Comparison of ENCODE assay signal across 8 cellular contexts in the genomic region with DNA sequence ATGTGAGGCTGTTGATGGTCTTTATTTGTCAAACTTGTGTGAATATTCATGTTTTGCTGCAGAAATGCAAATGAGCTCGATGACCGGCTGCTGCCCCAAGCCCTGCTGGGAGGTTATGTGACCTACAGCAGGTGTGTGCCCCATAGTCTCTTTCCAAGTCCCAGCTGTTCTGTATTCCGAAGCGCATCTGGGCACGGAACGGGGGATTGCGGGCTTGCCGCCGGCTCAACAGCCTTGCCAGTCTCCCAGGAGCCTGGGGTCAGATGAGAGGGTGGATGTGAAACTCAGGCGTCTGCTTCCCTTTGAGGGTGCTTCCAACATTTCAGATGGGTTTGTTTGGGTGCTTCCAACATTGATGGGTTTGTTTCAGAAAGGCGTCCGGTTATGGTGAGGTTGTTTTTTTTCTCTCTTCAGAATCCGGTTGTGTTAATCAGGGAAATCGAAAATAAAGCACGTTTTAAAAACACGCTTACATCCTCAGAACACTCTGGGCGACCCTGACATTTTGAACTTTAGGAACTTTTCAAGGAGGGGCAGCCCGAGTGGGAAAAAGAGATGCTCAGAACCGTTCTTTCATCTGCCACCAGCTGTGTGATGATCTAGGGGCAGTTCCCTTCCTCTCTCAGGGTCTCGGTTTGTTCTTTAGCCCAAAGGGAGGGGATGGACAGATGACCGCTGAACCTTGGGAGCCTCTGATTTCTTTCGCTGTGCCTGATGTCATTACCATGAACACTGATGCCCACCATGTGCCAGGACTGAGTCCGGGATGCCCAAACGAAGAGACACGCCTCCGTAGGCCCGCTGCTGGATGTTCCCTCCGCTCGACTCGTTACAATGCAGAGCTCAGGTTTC. TPM values are rescaled to one million over a fixed set of nuclear protein-coding genes. Genes with fewer than 3 reads are reported as not detected.
DNase-seq lines count a peak whose midpoint lies in the region; ATAC-seq and TF ChIP-seq lines count a peak whose summit lies in the region.

No MANE protein-coding gene starts in this region.

- peak overlapping the region; percentile 71 for H3K4me3 Mint-ChIP-seq in activated CD8-positive, alpha-beta T cell treated with anti-CD3 and anti-CD28 coated beads, Interleukin-2, amount 10 ng/mL, durations not matched to agents 7 days and 5 days
- H3K4me3 Mint-ChIP-seq in immature natural killer cell, result peak overlapping the region; percentile 84 to 94 (median 85)

- peak overlapping the region; percentile 72 for H3K4me3 ChIP-seq in thoracic aorta

- peaks cover 31 to 60% of the 10 kb centered on the region in 2 donors for H3K4me1 ChIP-seq in thoracic aorta (ENCODE audit: control insufficient read depth in 1 of 2, low read depth in 2 of 2)

- DNase-seq in activated naive CD4-positive, alpha-beta T cell treated with Interleukin-2 at 50 U/mL for 16 hours, result peak; percentile 30
- no peak for DNase-seq in activated naive CD4-positive, alpha-beta T cell (lab: John Stamatoyannopoulos, UW)
- DNase-seq in activated CD8-positive, alpha-beta T cell treated with anti-CD3 and anti-CD28 coated beads, Interleukin-2, amount 10 ng/mL, durations not matched to agents 7 days and 5 days, result peak; percentile 30
- peak in 1 of 3 donors; percentile 13 for DNase-seq in immature natural killer cell
- no peak for DNase-seq in thoracic aorta (ENCODE audit: low spot score)
- DNase-seq in Kasumi-1 (lab: John Stamatoyannopoulos, UW), result no peak
- no peak for DNase-seq in EL

- peaks cover 6% of the 10 kb centered on the region for H3K27me3 ChIP-seq in thoracic aorta (replicated peaks; ENCODE audit: insufficient read depth)

- no peak for TF ChIP-seq CTCF in thoracic aorta (IDR thresholded peaks at IDR 0.05)

- H3K9me3 ChIP-seq in thoracic aorta, result no peaks in the 10 kb centered on the region

- ATAC-seq in activated CD8-positive, alpha-beta T cell treated with anti-CD3 and anti-CD28 coated beads, Interleukin-2, amount 10 ng/mL, durations not matched to agents 7 days and 5 days, result no peak
- ATAC-seq in thoracic aorta (ENCODE audit: insufficient number of reproducible peaks, low FRiP score, low read depth) (no peak), GM21717 (IDR thresholded peaks at IDR 0.05; ENCODE audit: unreplicated experiment) (no peak)

- H3K27me3 Mint-ChIP-seq in activated CD8-positive, alpha-beta T cell treated with anti-CD3 and anti-CD28 coated beads, Interleukin-2, amount 10 ng/mL, durations not matched to agents 7 days and 5 days (ENCODE audit: low read depth), result peaks cover 42% of the 10 kb centered on the region
- H3K27me3 Mint-ChIP-seq in immature natural killer cell (ENCODE audit: low read depth in 3 of 3), result peaks cover 7 to 24% (median 17%) of the 10 kb centered on the region in 3 donors

- H3K36me3 ChIP-seq in thoracic aorta, result no peaks in the 10 kb centered on the region

- H3K9me3 Mint-ChIP-seq in activated CD8-positive, alpha-beta T cell treated with anti-CD3 and anti-CD28 coated beads, Interleukin-2, amount 10 ng/mL, durations not matched to agents 7 days and 5 days (ENCODE audit: insufficient read depth), result no peaks in the 10 kb centered on the region
- H3K9me3 Mint-ChIP-seq in immature natural killer cell, result no peaks in the 10 kb centered on the region

- H3K27ac Mint-ChIP-seq in activated CD8-positive, alpha-beta T cell treated with anti-CD3 and anti-CD28 coated beads, Interleukin-2, amount 10 ng/mL, durations not matched to agents 7 days and 5 days, result peak overlapping the region; percentile 39
- H3K27ac Mint-ChIP-seq in immature natural killer cell, result peak overlapping the region; percentile 2 to 89 (median 55)

- H3K4me1 Mint-ChIP-seq in activated CD8-positive, alpha-beta T cell treated with anti-CD3 and anti-CD28 coated beads, Interleukin-2, amount 10 ng/mL, durations not matched to agents 7 days and 5 days (ENCODE audit: low read depth), result peaks cover 57% of the 10 kb centered on the region
- peaks cover 39 to 48% of the 10 kb centered on the region in 2 donors for H3K4me1 Mint-ChIP-seq in immature natural killer cell

- H3K27ac ChIP-seq in thoracic aorta, result no peak overlapping the region

- POLR2A ChIA-PET in activated CD8-positive, alpha-beta T cell treated with anti-CD3 and anti-CD28 coated beads, Interleukin-2, amount 10 ng/mL, durations not matched to agents 7 days and 5 days (lab: Charles Lee), result interaction anchor here (1.1 to 2.6 kb wide), 8 partner anchors 16 to 92 kb away, joined by 3 to 10 read pairs (median 6); a partner anchor contains a TSS

- CTCF ChIA-PET in activated CD8-positive, alpha-beta T cell treated with anti-CD3 and anti-CD28 coated beads, Interleukin-2, amount 10 ng/mL, durations not matched to agents 7 days and 5 days (lab: Charles Lee), result interaction anchor here (0.8 to 9.8 kb wide), 28 partner anchors 7 to 262 kb away, joined by 3 to 126 read pairs (median 5); a partner anchor contains a TSS

- H3K36me3 Mint-ChIP-seq in activated CD8-positive, alpha-beta T cell treated with anti-CD3 and anti-CD28 coated beads, Interleukin-2, amount 10 ng/mL, durations not matched to agents 7 days and 5 days (ENCODE audit: low read depth), result no peaks in the 10 kb centered on the region
- no peaks in the 10 kb centered on the region for H3K36me3 Mint-ChIP-seq in immature natural killer cell

RNA-seq across cellular contexts. Expression of a gene that starts 47.8 kb away (rescaled TPM):
- total RNA-seq in activated CD8-positive, alpha-beta T cell treated with anti-CD3 and anti-CD28 coated beads, Interleukin-2, amount 10 ng/mL, durations not matched to agents 7 days and 5 days, result 10 to 100 TPM; 79.9 to 80.0 TPM
- 100 to 1,000 TPM; 146 to 193 (median 169) TPM for polyA plus RNA-seq in immature natural killer cell
- 10 to 100 TPM; 28.7 to 42.6 TPM for total RNA-seq in thoracic aorta

Comparison
In these comparisons a context has a peak if more than half of its experiments do, and no peak if none do; other contexts are left out.
1. DNase-seq: peak in activated naive CD4-positive, alpha-beta T cell treated with Interleukin-2 at 50 U/mL for 16 hours (single experiment) and activated CD8-positive, alpha-beta T cell treated with anti-CD3 and anti-CD28 coated beads, Interleukin-2, amount 10 ng/mL, durations not matched to agents 7 days and 5 days (single experiment); none in activated naive CD4-positive, alpha-beta T cell (0 of 4), thoracic aorta (single experiment), Kasumi-1 (0 of 2) and EL (single experiment).